Comparison of ENCODE assay signal across 1 cellular context in the genomic region with DNA sequence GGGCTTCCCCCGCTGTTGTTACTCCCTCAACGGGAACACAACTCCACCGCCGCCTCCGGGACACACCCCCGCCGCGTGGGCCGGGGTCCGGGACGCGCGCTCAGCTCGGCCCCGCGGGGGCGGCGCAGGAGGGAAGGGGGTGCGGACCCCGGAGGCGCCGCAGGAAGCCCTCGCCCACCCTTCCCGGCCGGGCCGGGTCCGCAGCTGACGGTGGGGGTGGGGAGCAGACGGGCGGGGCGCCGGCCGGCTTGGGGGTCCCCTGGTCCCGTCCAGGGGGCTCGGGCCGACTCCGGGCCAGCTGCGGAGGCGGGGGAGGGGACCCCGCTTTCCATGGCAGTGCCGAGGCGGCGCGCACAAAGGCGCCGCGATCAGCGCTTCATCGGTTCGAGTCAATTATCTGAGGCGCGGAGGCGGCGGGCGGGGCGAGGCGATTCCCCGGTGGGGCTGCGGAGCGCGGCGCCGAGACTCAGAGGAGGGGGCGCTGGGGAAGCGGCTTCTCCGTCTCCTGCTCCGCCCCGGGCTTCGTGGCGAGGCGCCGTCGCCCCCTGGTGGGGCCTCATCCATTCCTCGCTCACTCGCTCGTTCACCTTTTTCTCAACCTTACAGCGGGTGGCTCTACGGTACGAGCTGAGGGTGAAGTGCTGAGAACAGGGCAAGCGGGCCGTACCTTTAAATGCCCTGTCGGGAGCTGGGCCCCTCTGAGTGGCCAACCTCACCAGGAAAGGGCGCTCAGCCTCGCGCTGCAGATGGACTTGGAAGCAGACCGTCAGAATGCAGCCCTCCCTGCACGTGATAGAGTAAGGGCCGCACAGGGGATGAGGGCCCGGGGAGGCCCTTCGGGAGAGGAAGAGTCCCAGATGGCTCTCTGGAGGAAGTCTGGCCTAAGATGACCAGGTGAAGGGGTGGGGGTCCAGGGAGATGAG.
TF ChIP-seq lines count a peak whose summit lies in the region.

No MANE protein-coding gene starts in this region.

TF ChIP-seq in WTC11, 78 proteins besides CTCF, POLR2A, EP300 and RAD21 (continued from another document and continues in another):
- TF ChIP-seq, protein P1, sequence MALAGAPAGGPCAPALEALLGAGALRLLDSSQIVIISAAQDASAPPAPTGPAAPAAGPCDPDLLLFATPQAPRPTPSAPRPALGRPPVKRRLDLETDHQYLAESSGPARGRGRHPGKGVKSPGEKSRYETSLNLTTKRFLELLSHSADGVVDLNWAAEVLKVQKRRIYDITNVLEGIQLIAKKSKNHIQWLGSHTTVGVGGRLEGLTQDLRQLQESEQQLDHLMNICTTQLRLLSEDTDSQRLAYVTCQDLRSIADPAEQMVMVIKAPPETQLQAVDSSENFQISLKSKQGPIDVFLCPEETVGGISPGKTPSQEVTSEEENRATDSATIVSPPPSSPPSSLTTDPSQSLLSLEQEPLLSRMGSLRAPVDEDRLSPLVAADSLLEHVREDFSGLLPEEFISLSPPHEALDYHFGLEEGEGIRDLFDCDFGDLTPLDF (CRISPR knock-in tag; IDR thresholded peaks at IDR 0.05), result no peak
- TF ChIP-seq EMX1 (CRISPR knock-in tag; IDR thresholded peaks at IDR 0.05) (no peak), CBFB (CRISPR knock-in tag; IDR thresholded peaks at IDR 0.05; ENCODE audit: low read depth) (peak; percentile 51; the same call in 1 of the 2 replicates), ZNF423 (CRISPR knock-in tag; IDR thresholded peaks at IDR 0.05) (peak; percentile 43), ZNF396 (CRISPR knock-in tag; IDR thresholded peaks at IDR 0.05; ENCODE audit: borderline replicate concordance) (no peak), SP1 (CRISPR knock-in tag; conservative IDR thresholded peaks at IDR 0.05) (peak; percentile 63), ELF4 (CRISPR knock-in tag; IDR thresholded peaks at IDR 0.05; ENCODE audit: low read depth) (no peak), ZNF263 (CRISPR knock-in tag; IDR thresholded peaks at IDR 0.05; ENCODE audit: low read depth) (no peak), GTF2I (CRISPR knock-in tag; conservative IDR thresholded peaks at IDR 0.05) (no peak), ZNF671 (CRISPR knock-in tag; IDR thresholded peaks at IDR 0.05) (no peak), TCF7 (CRISPR knock-in tag; IDR thresholded peaks at IDR 0.05; ENCODE audit: low read depth) (no peak), MYBL2 (CRISPR knock-in tag; IDR thresholded peaks at IDR 0.05) (peak; percentile 57; the same call in 1 of the 2 replicates), ZNF416 (CRISPR knock-in tag; IDR thresholded peaks at IDR 0.05) (no peak), OVOL2 (CRISPR knock-in tag; IDR thresholded peaks at IDR 0.05; ENCODE audit: borderline replicate concordance) (no peak), PRRX2 (CRISPR knock-in tag; IDR thresholded peaks at IDR 0.05) (no peak), CREM (CRISPR knock-in tag; IDR thresholded peaks at IDR 0.05) (no peak), SMAD3 (CRISPR knock-in tag; IDR thresholded peaks at IDR 0.05; ENCODE audit: borderline replicate concordance) (no peak), NR1H2 (CRISPR knock-in tag; IDR thresholded peaks at IDR 0.05) (no peak), FOXP1 (CRISPR knock-in tag; IDR thresholded peaks at IDR 0.05; ENCODE audit: borderline replicate concordance) (no peak), ESRRA (CRISPR knock-in tag; IDR thresholded peaks at IDR 0.05; ENCODE audit: borderline replicate concordance) (no peak), ZNF232 (CRISPR knock-in tag; IDR thresholded peaks at IDR 0.05) (no peak), ZNF138 (CRISPR knock-in tag; conservative IDR thresholded peaks at IDR 0.05) (no peak), SOX15 (CRISPR knock-in tag; IDR thresholded peaks at IDR 0.05) (no peak), NFYB (CRISPR knock-in tag; conservative IDR thresholded peaks at IDR 0.05; ENCODE audit: low read depth) (no peak), MXD4 (CRISPR knock-in tag; IDR thresholded peaks at IDR 0.05; ENCODE audit: borderline replicate concordance) (no peak), ETV6 (CRISPR knock-in tag; IDR thresholded peaks at IDR 0.05) (no peak; the same call in 1 of the 2 replicates)
- TF ChIP-seq, protein P2, sequence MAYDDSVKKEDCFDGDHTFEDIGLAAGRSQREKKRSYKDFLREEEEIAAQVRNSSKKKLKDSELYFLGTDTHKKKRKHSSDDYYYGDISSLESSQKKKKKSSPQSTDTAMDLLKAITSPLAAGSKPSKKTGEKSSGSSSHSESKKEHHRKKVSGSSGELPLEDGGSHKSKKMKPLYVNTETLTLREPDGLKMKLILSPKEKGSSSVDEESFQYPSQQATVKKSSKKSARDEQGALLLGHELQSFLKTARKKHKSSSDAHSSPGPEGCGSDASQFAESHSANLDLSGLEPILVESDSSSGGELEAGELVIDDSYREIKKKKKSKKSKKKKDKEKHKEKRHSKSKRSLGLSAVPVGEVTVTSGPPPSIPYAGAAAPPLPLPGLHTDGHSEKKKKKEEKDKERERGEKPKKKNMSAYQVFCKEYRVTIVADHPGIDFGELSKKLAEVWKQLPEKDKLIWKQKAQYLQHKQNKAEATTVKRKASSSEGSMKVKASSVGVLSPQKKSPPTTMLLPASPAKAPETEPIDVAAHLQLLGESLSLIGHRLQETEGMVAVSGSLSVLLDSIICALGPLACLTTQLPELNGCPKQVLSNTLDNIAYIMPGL (CRISPR knock-in tag; IDR thresholded peaks at IDR 0.05), result peak; percentile 89
- TF ChIP-seq, protein P3, sequence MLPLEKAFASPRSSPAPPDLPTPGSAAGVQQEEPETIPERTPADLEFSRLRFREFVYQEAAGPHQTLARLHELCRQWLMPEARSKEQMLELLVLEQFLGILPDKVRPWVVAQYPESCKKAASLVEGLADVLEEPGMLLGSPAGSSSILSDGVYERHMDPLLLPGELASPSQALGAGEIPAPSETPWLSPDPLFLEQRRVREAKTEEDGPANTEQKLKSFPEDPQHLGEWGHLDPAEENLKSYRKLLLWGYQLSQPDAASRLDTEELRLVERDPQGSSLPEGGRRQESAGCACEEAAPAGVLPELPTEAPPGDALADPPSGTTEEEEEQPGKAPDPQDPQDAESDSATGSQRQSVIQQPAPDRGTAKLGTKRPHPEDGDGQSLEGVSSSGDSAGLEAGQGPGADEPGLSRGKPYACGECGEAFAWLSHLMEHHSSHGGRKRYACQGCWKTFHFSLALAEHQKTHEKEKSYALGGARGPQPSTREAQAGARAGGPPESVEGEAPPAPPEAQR (CRISPR knock-in tag; IDR thresholded peaks at IDR 0.05), result no peak
- TF ChIP-seq, protein P4, sequence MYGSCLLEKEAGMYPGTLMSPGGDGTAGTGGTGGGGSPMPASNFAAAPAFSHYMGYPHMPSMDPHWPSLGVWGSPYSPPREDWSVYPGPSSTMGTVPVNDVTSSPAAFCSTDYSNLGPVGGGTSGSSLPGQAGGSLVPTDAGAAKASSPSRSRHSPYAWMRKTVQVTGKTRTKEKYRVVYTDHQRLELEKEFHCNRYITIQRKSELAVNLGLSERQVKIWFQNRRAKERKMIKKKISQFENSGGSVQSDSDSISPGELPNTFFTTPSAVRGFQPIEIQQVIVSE (CRISPR knock-in tag; IDR thresholded peaks at IDR 0.05; ENCODE audit: borderline replicate concordance), result no peak
- TF ChIP-seq, protein P5, sequence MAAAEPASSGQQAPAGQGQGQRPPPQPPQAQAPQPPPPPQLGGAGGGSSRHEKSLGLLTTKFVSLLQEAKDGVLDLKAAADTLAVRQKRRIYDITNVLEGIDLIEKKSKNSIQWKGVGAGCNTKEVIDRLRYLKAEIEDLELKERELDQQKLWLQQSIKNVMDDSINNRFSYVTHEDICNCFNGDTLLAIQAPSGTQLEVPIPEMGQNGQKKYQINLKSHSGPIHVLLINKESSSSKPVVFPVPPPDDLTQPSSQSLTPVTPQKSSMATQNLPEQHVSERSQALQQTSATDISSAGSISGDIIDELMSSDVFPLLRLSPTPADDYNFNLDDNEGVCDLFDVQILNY (CRISPR knock-in tag; IDR thresholded peaks at IDR 0.05), result 0 out of 2 replicates have a peak, but pooled peaks have one; percentile 20
- TF ChIP-seq, protein P6, sequence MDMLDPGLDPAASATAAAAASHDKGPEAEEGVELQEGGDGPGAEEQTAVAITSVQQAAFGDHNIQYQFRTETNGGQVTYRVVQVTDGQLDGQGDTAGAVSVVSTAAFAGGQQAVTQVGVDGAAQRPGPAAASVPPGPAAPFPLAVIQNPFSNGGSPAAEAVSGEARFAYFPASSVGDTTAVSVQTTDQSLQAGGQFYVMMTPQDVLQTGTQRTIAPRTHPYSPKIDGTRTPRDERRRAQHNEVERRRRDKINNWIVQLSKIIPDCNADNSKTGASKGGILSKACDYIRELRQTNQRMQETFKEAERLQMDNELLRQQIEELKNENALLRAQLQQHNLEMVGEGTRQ (CRISPR knock-in tag; IDR thresholded peaks at IDR 0.05), result peak; percentile 36; the same call in 1 of the 2 replicates
- TF ChIP-seq, protein P7, sequence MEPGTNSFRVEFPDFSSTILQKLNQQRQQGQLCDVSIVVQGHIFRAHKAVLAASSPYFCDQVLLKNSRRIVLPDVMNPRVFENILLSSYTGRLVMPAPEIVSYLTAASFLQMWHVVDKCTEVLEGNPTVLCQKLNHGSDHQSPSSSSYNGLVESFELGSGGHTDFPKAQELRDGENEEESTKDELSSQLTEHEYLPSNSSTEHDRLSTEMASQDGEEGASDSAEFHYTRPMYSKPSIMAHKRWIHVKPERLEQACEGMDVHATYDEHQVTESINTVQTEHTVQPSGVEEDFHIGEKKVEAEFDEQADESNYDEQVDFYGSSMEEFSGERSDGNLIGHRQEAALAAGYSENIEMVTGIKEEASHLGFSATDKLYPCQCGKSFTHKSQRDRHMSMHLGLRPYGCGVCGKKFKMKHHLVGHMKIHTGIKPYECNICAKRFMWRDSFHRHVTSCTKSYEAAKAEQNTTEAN (CRISPR knock-in tag; IDR thresholded peaks at IDR 0.05), result 0 out of 2 replicates have a peak, but pooled peaks have one; percentile 77
- TF ChIP-seq, protein P8, sequence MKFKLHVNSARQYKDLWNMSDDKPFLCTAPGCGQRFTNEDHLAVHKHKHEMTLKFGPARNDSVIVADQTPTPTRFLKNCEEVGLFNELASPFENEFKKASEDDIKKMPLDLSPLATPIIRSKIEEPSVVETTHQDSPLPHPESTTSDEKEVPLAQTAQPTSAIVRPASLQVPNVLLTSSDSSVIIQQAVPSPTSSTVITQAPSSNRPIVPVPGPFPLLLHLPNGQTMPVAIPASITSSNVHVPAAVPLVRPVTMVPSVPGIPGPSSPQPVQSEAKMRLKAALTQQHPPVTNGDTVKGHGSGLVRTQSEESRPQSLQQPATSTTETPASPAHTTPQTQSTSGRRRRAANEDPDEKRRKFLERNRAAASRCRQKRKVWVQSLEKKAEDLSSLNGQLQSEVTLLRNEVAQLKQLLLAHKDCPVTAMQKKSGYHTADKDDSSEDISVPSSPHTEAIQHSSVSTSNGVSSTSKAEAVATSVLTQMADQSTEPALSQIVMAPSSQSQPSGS (CRISPR knock-in tag; IDR thresholded peaks at IDR 0.05; ENCODE audit: borderline replicate concordance, low read depth), result no peak
- TF ChIP-seq, protein P9, sequence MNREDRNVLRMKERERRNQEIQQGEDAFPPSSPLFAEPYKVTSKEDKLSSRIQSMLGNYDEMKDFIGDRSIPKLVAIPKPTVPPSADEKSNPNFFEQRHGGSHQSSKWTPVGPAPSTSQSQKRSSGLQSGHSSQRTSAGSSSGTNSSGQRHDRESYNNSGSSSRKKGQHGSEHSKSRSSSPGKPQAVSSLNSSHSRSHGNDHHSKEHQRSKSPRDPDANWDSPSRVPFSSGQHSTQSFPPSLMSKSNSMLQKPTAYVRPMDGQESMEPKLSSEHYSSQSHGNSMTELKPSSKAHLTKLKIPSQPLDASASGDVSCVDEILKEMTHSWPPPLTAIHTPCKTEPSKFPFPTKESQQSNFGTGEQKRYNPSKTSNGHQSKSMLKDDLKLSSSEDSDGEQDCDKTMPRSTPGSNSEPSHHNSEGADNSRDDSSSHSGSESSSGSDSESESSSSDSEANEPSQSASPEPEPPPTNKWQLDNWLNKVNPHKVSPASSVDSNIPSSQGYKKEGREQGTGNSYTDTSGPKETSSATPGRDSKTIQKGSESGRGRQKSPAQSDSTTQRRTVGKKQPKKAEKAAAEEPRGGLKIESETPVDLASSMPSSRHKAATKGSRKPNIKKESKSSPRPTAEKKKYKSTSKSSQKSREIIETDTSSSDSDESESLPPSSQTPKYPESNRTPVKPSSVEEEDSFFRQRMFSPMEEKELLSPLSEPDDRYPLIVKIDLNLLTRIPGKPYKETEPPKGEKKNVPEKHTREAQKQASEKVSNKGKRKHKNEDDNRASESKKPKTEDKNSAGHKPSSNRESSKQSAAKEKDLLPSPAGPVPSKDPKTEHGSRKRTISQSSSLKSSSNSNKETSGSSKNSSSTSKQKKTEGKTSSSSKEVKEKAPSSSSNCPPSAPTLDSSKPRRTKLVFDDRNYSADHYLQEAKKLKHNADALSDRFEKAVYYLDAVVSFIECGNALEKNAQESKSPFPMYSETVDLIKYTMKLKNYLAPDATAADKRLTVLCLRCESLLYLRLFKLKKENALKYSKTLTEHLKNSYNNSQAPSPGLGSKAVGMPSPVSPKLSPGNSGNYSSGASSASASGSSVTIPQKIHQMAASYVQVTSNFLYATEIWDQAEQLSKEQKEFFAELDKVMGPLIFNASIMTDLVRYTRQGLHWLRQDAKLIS (CRISPR knock-in tag; IDR thresholded peaks at IDR 0.05; ENCODE audit: borderline replicate concordance), result no peak
- TF ChIP-seq, protein P10, sequence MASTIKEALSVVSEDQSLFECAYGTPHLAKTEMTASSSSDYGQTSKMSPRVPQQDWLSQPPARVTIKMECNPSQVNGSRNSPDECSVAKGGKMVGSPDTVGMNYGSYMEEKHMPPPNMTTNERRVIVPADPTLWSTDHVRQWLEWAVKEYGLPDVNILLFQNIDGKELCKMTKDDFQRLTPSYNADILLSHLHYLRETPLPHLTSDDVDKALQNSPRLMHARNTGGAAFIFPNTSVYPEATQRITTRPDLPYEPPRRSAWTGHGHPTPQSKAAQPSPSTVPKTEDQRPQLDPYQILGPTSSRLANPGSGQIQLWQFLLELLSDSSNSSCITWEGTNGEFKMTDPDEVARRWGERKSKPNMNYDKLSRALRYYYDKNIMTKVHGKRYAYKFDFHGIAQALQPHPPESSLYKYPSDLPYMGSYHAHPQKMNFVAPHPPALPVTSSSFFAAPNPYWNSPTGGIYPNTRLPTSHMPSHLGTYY (CRISPR knock-in tag; IDR thresholded peaks at IDR 0.05), result no peak
- TF ChIP-seq, protein P11, sequence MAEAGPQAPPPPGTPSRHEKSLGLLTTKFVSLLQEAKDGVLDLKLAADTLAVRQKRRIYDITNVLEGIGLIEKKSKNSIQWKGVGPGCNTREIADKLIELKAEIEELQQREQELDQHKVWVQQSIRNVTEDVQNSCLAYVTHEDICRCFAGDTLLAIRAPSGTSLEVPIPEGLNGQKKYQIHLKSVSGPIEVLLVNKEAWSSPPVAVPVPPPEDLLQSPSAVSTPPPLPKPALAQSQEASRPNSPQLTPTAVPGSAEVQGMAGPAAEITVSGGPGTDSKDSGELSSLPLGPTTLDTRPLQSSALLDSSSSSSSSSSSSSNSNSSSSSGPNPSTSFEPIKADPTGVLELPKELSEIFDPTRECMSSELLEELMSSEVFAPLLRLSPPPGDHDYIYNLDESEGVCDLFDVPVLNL (CRISPR knock-in tag; IDR thresholded peaks at IDR 0.05; ENCODE audit: borderline replicate concordance, low read depth), result no peak
